10 cellular contexts compared by ENCODE assay signal in the genomic region with DNA sequence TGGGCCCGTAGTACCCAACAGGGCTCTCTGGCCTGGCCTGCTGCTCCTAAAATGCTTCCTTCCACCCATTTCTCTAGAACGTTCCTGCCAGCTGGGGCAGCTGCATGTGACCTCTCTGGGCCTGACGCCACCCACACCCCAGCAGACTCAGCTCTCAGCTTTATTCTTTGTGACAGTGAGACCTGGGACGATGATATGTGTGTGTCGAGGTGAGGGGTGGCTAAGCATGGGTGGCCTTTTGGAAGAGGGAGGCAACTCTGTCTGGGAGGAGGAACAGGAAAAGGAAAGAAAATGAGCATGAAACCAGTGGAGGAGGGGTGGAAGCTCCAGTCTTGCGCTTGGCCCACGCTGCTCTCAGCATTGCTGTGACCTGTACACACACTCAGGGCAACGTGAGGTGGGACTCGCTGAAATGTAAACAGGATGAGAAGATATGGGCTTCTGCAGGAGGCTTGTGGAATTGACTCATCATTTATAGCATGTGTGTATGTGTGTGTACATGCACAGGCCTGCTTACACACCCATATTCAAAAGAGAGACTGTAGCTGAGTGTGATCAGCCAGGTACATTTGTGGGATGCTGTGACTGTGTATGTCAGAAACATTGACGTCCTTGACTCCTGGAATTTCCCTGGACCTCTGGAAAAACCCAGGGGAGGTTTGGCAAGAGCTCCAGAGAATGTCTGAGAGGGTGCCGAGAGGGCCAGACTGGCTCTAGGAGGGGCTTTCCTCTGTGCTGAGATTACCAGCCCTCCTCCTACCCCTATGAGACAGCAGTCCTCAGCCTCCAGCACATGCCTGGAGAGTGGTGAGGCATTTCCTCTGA.
DNase-seq lines count a peak whose midpoint lies in the region; ATAC-seq and TF ChIP-seq lines count a peak whose summit lies in the region.
"Had no signal": no experiment of that assay in that cellular context is flagged by ENCODE, and none has a peak within 500 bp of the region (broad histone marks: within the 10 kb centered on the region; RNA-seq: fewer than 3 reads in every experiment).

No MANE protein-coding gene starts in this region.

- intact Hi-C loops in body of pancreas (cut with DNase I): no loop called here
- intact Hi-C loops in activated CD4-positive, alpha-beta memory T cell treated with anti-CD3 and anti-CD28 coated beads for 36 hours (cut with micrococcal nuclease): no loop called here

- WGBS in body of pancreas, 2 donors: 45 to 55% methylated on average over 9 to 10 of the region's 11 CpGs

- DNase-seq in CD1c-positive myeloid dendritic cell (ENCODE audit: extremely low spot score): peak; percentile 4
- DNase-seq in HFFc6: peak; percentile 7
- DNase-seq in body of pancreas: no peak
- peak in 1 of 2 experiments; percentile 21 for DNase-seq in mesothelial cell of epicardium (ENCODE audit: low spot score in 2 of 2, unreplicated experiment in 2 of 2)
- no peak for DNase-seq in NCI-H187 (lab: John Stamatoyannopoulos, UW)
- DNase-seq in SHP77 (lab: John Stamatoyannopoulos, UW): no peak
- DNase-seq in activated CD4-positive, alpha-beta memory T cell treated with anti-CD3 and anti-CD28 coated beads for 36 hours: no peak
- DNase-seq: activated T-cell treated with anti-CD3 and anti-CD28 coated beads, Interleukin-2, amount 50 U/mL, for 24 hours; stimulated activated CD4-positive, alpha-beta T cell treated with anti-CD3 and anti-CD28 coated beads, Interleukin-4, amount 100 ng/mL, for 1 hour had no signal

- H3K4me1 Mint-ChIP-seq in HFFc6 (ENCODE audit: low read depth) (peaks cover 23% of the 10 kb centered on the region), mesothelial cell of epicardium (peaks cover 15% of the 10 kb centered on the region)
- H3K4me1 Mint-ChIP-seq in activated CD4-positive, alpha-beta memory T cell treated with anti-CD3 and anti-CD28 coated beads for 36 hours (ENCODE audit: low read depth): peaks cover 2% of the 10 kb centered on the region

- POLR2A ChIA-PET in activated CD4-positive, alpha-beta memory T cell treated with anti-CD3 and anti-CD28 coated beads for 36 hours (lab: Charles Lee): no interaction called here

- TF ChIP-seq CTCF in HFFc6 (IDR thresholded peaks at IDR 0.05) (no peak), body of pancreas (IDR thresholded peaks at IDR 0.05) (no peak), mesothelial cell of epicardium (IDR thresholded peaks at IDR 0.05; ENCODE audit: unreplicated experiment) (no peak)

- H3K36me3 Mint-ChIP-seq in HFFc6 (ENCODE audit: low read depth) (no peaks in the 10 kb centered on the region), mesothelial cell of epicardium (no peaks in the 10 kb centered on the region)
- H3K36me3 Mint-ChIP-seq in activated CD4-positive, alpha-beta memory T cell treated with anti-CD3 and anti-CD28 coated beads for 36 hours: no peaks in the 10 kb centered on the region

- H3K27me3 Mint-ChIP-seq in HFFc6 (ENCODE audit: insufficient read depth) (peaks cover 2% of the 10 kb centered on the region; the same call in 1 of the 2 replicates), mesothelial cell of epicardium (ENCODE audit: low read depth) (no peaks in the 10 kb centered on the region)
- H3K27me3 Mint-ChIP-seq in activated CD4-positive, alpha-beta memory T cell treated with anti-CD3 and anti-CD28 coated beads for 36 hours: no peaks in the 10 kb centered on the region

- TF ChIP-seq POLR2A in body of pancreas (IDR thresholded peaks at IDR 0.05): no peak

- H3K9me3 Mint-ChIP-seq in HFFc6 (no peaks in the 10 kb centered on the region), mesothelial cell of epicardium (peaks cover 8% of the 10 kb centered on the region)
- H3K9me3 Mint-ChIP-seq in activated CD4-positive, alpha-beta memory T cell treated with anti-CD3 and anti-CD28 coated beads for 36 hours: no peaks in the 10 kb centered on the region
- H3K9me3 Mint-ChIP-seq: activated T-cell treated with anti-CD3 and anti-CD28 coated beads, Interleukin-2, amount 50 U/mL, for 24 hours had no signal

- H3K27me3 ChIP-seq in body of pancreas: no peaks in the 10 kb centered on the region

- CTCF ChIA-PET in activated CD4-positive, alpha-beta memory T cell treated with anti-CD3 and anti-CD28 coated beads for 36 hours (lab: Charles Lee): no interaction called here

- H3K27ac Mint-ChIP-seq in HFFc6 (peak overlapping the region; percentile 23; the same call in 1 of the 2 replicates), mesothelial cell of epicardium (peak overlapping the region; percentile 66)
- H3K27ac Mint-ChIP-seq in activated CD4-positive, alpha-beta memory T cell treated with anti-CD3 and anti-CD28 coated beads for 36 hours: no peak overlapping the region
- H3K27ac Mint-ChIP-seq: activated T-cell treated with anti-CD3 and anti-CD28 coated beads, Interleukin-2, amount 50 U/mL, for 24 hours had no signal

- ATAC-seq in body of pancreas (peak; percentile 58), GM18519 (IDR thresholded peaks at IDR 0.05; ENCODE audit: low FRiP score, unreplicated experiment) (no peak)

- H3K4me1 ChIP-seq in body of pancreas: no peaks in the 10 kb centered on the region

- H3K27ac ChIP-seq in body of pancreas: peak overlapping the region in 2 of 4 donors; percentile 44 to 59

- H3K9me3 ChIP-seq in body of pancreas: no peaks in the 10 kb centered on the region

- no peak overlapping the region for H3K4me3 ChIP-seq in body of pancreas

- H3K4me3 Mint-ChIP-seq in HFFc6: no peak overlapping the region
- H3K4me3 Mint-ChIP-seq in mesothelial cell of epicardium: no peak overlapping the region
- no peak overlapping the region for H3K4me3 Mint-ChIP-seq in activated CD4-positive, alpha-beta memory T cell treated with anti-CD3 and anti-CD28 coated beads for 36 hours
- H3K4me3 Mint-ChIP-seq: activated T-cell treated with anti-CD3 and anti-CD28 coated beads, Interleukin-2, amount 50 U/mL, for 24 hours had no signal

- H3K36me3 ChIP-seq in body of pancreas (replicated peaks in 1 of 2; ENCODE audit: insufficient read depth in 1 of 2, low read depth in 2 of 2): no peaks in the 10 kb centered on the region

Comparison
In these comparisons a context has a peak if more than half of its experiments do, and no peak if none do; other contexts are left out.
1. DNase-seq: peak in CD1c-positive myeloid dendritic cell (single experiment) and HFFc6 (single experiment); none in body of pancreas (0 of 4), NCI-H187 (0 of 2), SHP77 (0 of 2) and activated CD4-positive, alpha-beta memory T cell treated with anti-CD3 and anti-CD28 coated beads for 36 hours (single experiment).